ENCODE assay signal across 16 cellular contexts in genomic region chr7:105218215-105218614, GRCh38.
DNase-seq lines count a peak whose midpoint lies in the region; ATAC-seq and TF ChIP-seq lines count a peak whose summit lies in the region.
"Had no signal": no experiment of that assay in that cellular context is flagged by ENCODE, and none has a peak within 500 bp of the region (broad histone marks: within the 10 kb centered on the region; RNA-seq: fewer than 3 reads in every experiment).

No MANE protein-coding gene starts in this region.

- no peak overlapping the region for H3K27ac ChIP-seq in upper lobe of left lung

- H3K27me3 ChIP-seq in upper lobe of left lung, result no peaks in the 10 kb centered on the region
- H3K27me3 ChIP-seq: gastroesophageal sphincter had no signal

- ATAC-seq in mucosa of descending colon (peak; percentile 33), upper lobe of left lung (ENCODE audit: low FRiP score in 2 of 2) (no peak)
- ATAC-seq: gastroesophageal sphincter, natural killer cell had no signal

- DNase-seq in ACHN (peak; percentile 86), HS-27A (ENCODE audit: low read depth) (peak; percentile 8), astrocyte of the hippocampus (ENCODE audit: low read depth, low spot score) (peak; percentile 33), mucosa of descending colon (no peak), NCI-H446 (lab: John Stamatoyannopoulos, UW) (no peak), NCI-H1694 (lab: John Stamatoyannopoulos, UW) (no peak), upper lobe of left lung (no peak)
- DNase-seq in activated CD4-positive, alpha-beta T cell treated with anti-CD3 and anti-CD28 coated beads for 48 hours, result no peak
- DNase-seq: activated effector memory CD4-positive, alpha-beta T cell treated with anti-CD3 and anti-CD28 coated beads, Interleukin-2, amount 50 U/mL, for 16 hours; natural killer cell; NCI-H1092; posterior cingulate gyrus; SHP77; stimulated activated CD4-positive, alpha-beta T cell treated with anti-CD3 and anti-CD28 coated beads, Interleukin-12 subunit alpha, Interleukin-12 subunit beta, amount 100 ng/mL, for 4 hours; stimulated activated naive CD4-positive, alpha-beta T cell had no signal

- H3K4me3 ChIP-seq in mucosa of descending colon, result no peak overlapping the region
- H3K4me3 ChIP-seq in upper lobe of left lung, result no peak overlapping the region
- H3K4me3 ChIP-seq: gastroesophageal sphincter had no signal

- H3K36me3 ChIP-seq in mucosa of descending colon (ENCODE audit: low read depth) (no peaks in the 10 kb centered on the region), upper lobe of left lung (no peaks in the 10 kb centered on the region)
- H3K36me3 ChIP-seq: gastroesophageal sphincter had no signal

- no peak for TF ChIP-seq CTCF in mucosa of descending colon (IDR thresholded peaks at IDR 0.05)
- TF ChIP-seq CTCF in upper lobe of left lung (IDR thresholded peaks at IDR 0.05), result no peak

- H3K4me1 ChIP-seq in mucosa of descending colon (ENCODE audit: low read depth), result no peaks in the 10 kb centered on the region
- peaks cover 0 to 7% (median 6%) of the 10 kb centered on the region in 4 donors for H3K4me1 ChIP-seq in upper lobe of left lung

- in situ Hi-C loops in ACHN (cut with HindIII; ENCODE audit: low pct_ligation_motif_present, low pct_unique_long_range_greater_than_20kb, low sequenced_read_pairs), result no loop called here

- TF ChIP-seq EP300 in upper lobe of left lung (IDR thresholded peaks at IDR 0.05), result no peak

- TF ChIP-seq POLR2A in upper lobe of left lung (IDR thresholded peaks at IDR 0.05), result no peak

- intact Hi-C loops in mucosa of descending colon (cut with DNase I, micrococcal nuclease), result no loop called here

- 85 to 87% methylated on average over 4 of the region's 4 CpGs for WGBS in upper lobe of left lung, 2 donors

- H3K9me3 ChIP-seq in mucosa of descending colon (no peaks in the 10 kb centered on the region), upper lobe of left lung (no peaks in the 10 kb centered on the region)
- H3K9me3 ChIP-seq: gastroesophageal sphincter had no signal

Comparison
In these comparisons a context has a peak if more than half of its experiments do, and no peak if none do; other contexts are left out.
1. DNase-seq: peak in ACHN (single experiment), HS-27A (single experiment) and astrocyte of the hippocampus (single experiment); none in mucosa of descending colon (0 of 3), NCI-H446 (0 of 2), activated CD4-positive, alpha-beta T cell treated with anti-CD3 and anti-CD28 coated beads for 48 hours (single experiment), NCI-H1694 (single experiment) and upper lobe of left lung (0 of 2).